Comparison of ENCODE assay signal across 16 cellular contexts in the genomic region with DNA sequence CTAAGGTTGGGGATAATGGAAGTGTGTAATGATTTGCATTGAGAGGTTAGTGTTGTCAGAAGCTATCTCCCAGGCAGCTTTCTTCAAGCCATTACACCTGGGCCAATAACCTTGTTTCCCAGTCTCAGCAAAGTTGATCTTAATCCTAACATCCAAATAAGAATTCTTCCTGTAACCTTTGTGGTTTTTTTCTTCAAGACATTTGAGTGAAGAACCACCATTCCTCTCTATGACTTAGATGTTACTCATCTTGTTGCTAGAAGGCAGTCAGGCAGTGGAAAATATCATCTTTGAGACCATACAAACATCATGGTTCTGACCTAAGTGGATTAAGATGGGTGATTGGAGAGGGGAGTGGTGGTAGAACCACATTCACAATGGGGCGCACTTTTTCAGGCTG.
DNase-seq lines count a peak whose midpoint lies in the region; FAIRE-seq and TF ChIP-seq lines count a peak whose summit lies in the region.
"Had no signal": no experiment of that assay in that cellular context is flagged by ENCODE, and none has a peak within 500 bp of the region (broad histone marks: within the 10 kb centered on the region; RNA-seq: fewer than 3 reads in every experiment).

No MANE protein-coding gene starts in this region.

- no peaks in the 10 kb centered on the region for H3K79me1 ChIP-seq in H1 (ENCODE audit: low read depth, low read length)

- no peak for TF ChIP-seq RAD21 in H1 (IDR thresholded peaks at IDR 0.05 in 1 of 2, conservative IDR thresholded peaks at IDR 0.05 in 1 of 2; ENCODE audit: low read depth in 2 of 2, low read length in 2 of 2)

- H4K20me1 ChIP-seq in PC-9 (ENCODE audit: insufficient read depth) = no peaks in the 10 kb centered on the region
- no peaks in the 10 kb centered on the region for H4K20me1 ChIP-seq in H1 (replicated peaks in 1 of 2; ENCODE audit: control insufficient read depth in 1 of 2, insufficient read depth in 2 of 2, low read length in 2 of 2)
- H4K20me1 ChIP-seq in osteoblast (ENCODE audit: insufficient read depth, low read length) = no peaks in the 10 kb centered on the region

- no peaks in the 10 kb centered on the region for H3K23me2 ChIP-seq in H1 (ENCODE audit: low read depth, low read length)

- no peak for TF ChIP-seq CTCF in PC-9 (conservative IDR thresholded peaks at IDR 0.05)
- no peak for TF ChIP-seq CTCF in H1 (IDR thresholded peaks at IDR 0.05; ENCODE audit: control extremely low read depth in 1 of 3, insufficient read depth in 1 of 3, low read depth in 1 of 3, low read length in 3 of 3)
- TF ChIP-seq CTCF in osteoblast (IDR thresholded peaks at IDR 0.05; ENCODE audit: extremely low read depth, low read depth, low read length) = no peak

- H3F3A ChIP-seq in PC-9 (ENCODE audit: insufficient read depth, low read depth) = peaks cover 12% of the 10 kb centered on the region; the same call in 1 of the 2 replicates

- intact Hi-C loops in PC-9 (cut with micrococcal nuclease; ENCODE audit: unreplicated experiment) = no loop called here

- H2BK20ac ChIP-seq in H1 (ENCODE audit: low read length) = no peak overlapping the region

- CTCF ChIA-PET in PC-9 (lab: Charles Lee) (no interaction called here), H1 (lab: Charles Lee; ENCODE audit: partially characterized antibody) (no interaction called here)

- H2BK5ac ChIP-seq in H1 (ENCODE audit: low read depth, low read length) = no peak overlapping the region

- H4K91ac ChIP-seq in H1 (replicated peaks; ENCODE audit: insufficient read length, low read length) = no peak overlapping the region

- no peak overlapping the region for H3K18ac ChIP-seq in H1 (ENCODE audit: extremely low read depth, low read length)

- 0 out of 2 replicates have a peak, but pooled peaks cover 4% of the 10 kb centered on the region for H3K36me3 ChIP-seq in PC-9 (ENCODE audit: low read depth)
- no peaks in the 10 kb centered on the region for H3K36me3 ChIP-seq in H1 (ENCODE audit: control insufficient read depth in 2 of 4, insufficient read depth in 4 of 4, low read length in 3 of 4)
- H3K36me3 ChIP-seq in osteoblast (ENCODE audit: insufficient read depth, low read length) = no peaks in the 10 kb centered on the region
- H3K36me3 ChIP-seq: gastrocnemius medialis, right atrium auricular region, suprapubic skin had no signal

- H3K27ac ChIP-seq in PC-9 (peak overlapping the region; percentile 33), H1 (ENCODE audit: low read depth, low read length) (no peak overlapping the region), osteoblast (ENCODE audit: low read depth, low read length) (peak overlapping the region; percentile 50)
- H3K27ac ChIP-seq: gastrocnemius medialis, right atrium auricular region, suprapubic skin had no signal

- H3K14ac ChIP-seq in H1 (ENCODE audit: insufficient read length) = no peak overlapping the region

- no peak for TF ChIP-seq POLR2A in H1 (IDR thresholded peaks at IDR 0.05; ENCODE audit: control extremely low read depth in 1 of 2, low read depth in 2 of 2, low read length in 2 of 2)

- 0 out of 2 replicates have a peak overlapping the region, but pooled peaks have one; percentile 25 for H2BK15ac ChIP-seq in H1 (ENCODE audit: low read length)

- POLR2A ChIA-PET in PC-9 (lab: Charles Lee; ENCODE audit: unreplicated experiment) = no interaction called here
- POLR2A ChIA-PET in H1 (lab: Charles Lee; ENCODE audit: partially characterized antibody) = no interaction called here

- H2BK120ac ChIP-seq in H1 (replicated peaks; ENCODE audit: low read depth, low read length) = no peak overlapping the region

- H3K79me2 ChIP-seq in PC-9 (ENCODE audit: low read depth) = peaks cover 10% of the 10 kb centered on the region; the same call in 1 of the 2 replicates
- no peaks in the 10 kb centered on the region; a peak in 1 of 4 replicates for H3K79me2 ChIP-seq in H1 (ENCODE audit: control insufficient read depth in 1 of 2, insufficient read depth in 2 of 2, low read length in 2 of 2)
- H3K79me2 ChIP-seq in osteoblast (ENCODE audit: insufficient read depth, low read length) = peaks cover 9% of the 10 kb centered on the region

- no peak overlapping the region for H3K23ac ChIP-seq in H1 (ENCODE audit: insufficient read length)

- 52% methylated on average over 1 of the region's 1 CpG; no CpG with 5 or more reads in 1 of the 2 experiments for WGBS in H1 (ENCODE audit: extremely low coverage in 1 of 2, insufficient coverage in 1 of 2, insufficient read length in 1 of 2, insufficient replicate concordance in 2 of 2, low coverage in 1 of 2, low lambda C conversion rate in 2 of 2, missing lambda C conversion rate in 1 of 2), 2 experiments

- no peak overlapping the region for H3K56ac ChIP-seq in H1 (replicated peaks; ENCODE audit: insufficient read length, low read depth, low read length)

- H3K4ac ChIP-seq in H1 (replicated peaks; ENCODE audit: insufficient read length, low read depth, low read length) = no peak overlapping the region

- H3K9me3 ChIP-seq in PC-9 (ENCODE audit: insufficient read depth, low read depth) = peaks cover 6% of the 10 kb centered on the region; the same call in 1 of the 2 replicates
- H3K9me3 ChIP-seq in H1 (ENCODE audit: insufficient read depth in 2 of 2, low read depth in 1 of 2, low read length in 1 of 2) = no peaks in the 10 kb centered on the region
- no peaks in the 10 kb centered on the region for H3K9me3 ChIP-seq in osteoblast (ENCODE audit: low read depth, low read length)
- H3K9me3 ChIP-seq: Caco-2, suprapubic skin had no signal

- H3K27me3 ChIP-seq in PC-9 (ENCODE audit: insufficient read depth, low read depth) = no peaks in the 10 kb centered on the region
- peaks cover 0 to 1% (median 0%) of the 10 kb centered on the region in 4 experiments; a peak in 1 of 7 replicates for H3K27me3 ChIP-seq in H1 (replicated peaks in 1 of 4; ENCODE audit: control insufficient read depth in 3 of 4, extremely low read depth in 1 of 4, insufficient read depth in 3 of 4, low read length in 3 of 4)
- no peaks in the 10 kb centered on the region for H3K27me3 ChIP-seq in osteoblast (ENCODE audit: insufficient read depth, low read length)
- H3K27me3 ChIP-seq: gastrocnemius medialis, right atrium auricular region, suprapubic skin had no signal

- BruUV-seq in PC-9 (replicated peaks; lab: Mats Ljungman, UMichigan) = no TSS peak

- no peak for FAIRE-seq in H1 (lab: Jason Lieb, UNC)

- H3K4me2 ChIP-seq in PC-9 = no peak overlapping the region
- H3K4me2 ChIP-seq in H1 (ENCODE audit: insufficient read depth in 1 of 2, low read depth in 2 of 2, low read length in 2 of 2) = no peak overlapping the region
- H3K4me2 ChIP-seq in osteoblast (ENCODE audit: insufficient read depth, low read length) = peak overlapping the region; percentile 39

- no peak overlapping the region for H4K8ac ChIP-seq in H1 (ENCODE audit: extremely low read depth, insufficient read depth, low read length)

- peaks cover 42% of the 10 kb centered on the region for H3K4me1 ChIP-seq in PC-9 (replicated peaks; ENCODE audit: insufficient read depth)
- peaks cover 0 to 7% (median 2%) of the 10 kb centered on the region in 4 experiments; a peak in 2 of 7 replicates for H3K4me1 ChIP-seq in H1 (replicated peaks in 1 of 4; ENCODE audit: control insufficient read depth in 3 of 4, insufficient read depth in 4 of 4, low read length in 3 of 4)
- H3K4me1 ChIP-seq in osteoblast (ENCODE audit: insufficient read depth, low read length) = peaks cover 40% of the 10 kb centered on the region
- H3K4me1 ChIP-seq: gastrocnemius medialis, right atrium auricular region, suprapubic skin had no signal

- no peak overlapping the region for H3K9ac ChIP-seq in H1 (replicated peaks in 1 of 4; ENCODE audit: extremely low read depth in 1 of 4, low read depth in 3 of 4, low read length in 3 of 4)

- H2AK5ac ChIP-seq in H1 (ENCODE audit: low read depth, low read length) = no peak overlapping the region

- DNase-seq in ELR (ENCODE audit: low read depth) (peak; percentile 97), PC-9 (peak in 1 of 2 experiments; percentile 87), H1 (ENCODE audit: low read depth in 1 of 2, low spot score in 2 of 2) (no peak), osteoblast (ENCODE audit: insufficient read length, low spot score, missing footprints) (no peak), NOMO-1 (lab: John Stamatoyannopoulos, UW; ENCODE audit: unreplicated experiment in 2 of 2) (no peak), SK-N-DZ (ENCODE audit: low spot score) (no peak), NCI-H1930 (lab: John Stamatoyannopoulos, UW) (no peak)
- no peak for DNase-seq in stimulated activated CD4-positive, alpha-beta T cell treated with anti-CD3 and anti-CD28 coated beads, Interleukin-4, amount 100 ng/mL, for 4 hours
- DNase-seq: activated CD4-positive, alpha-beta T cell treated with anti-CD3 and anti-CD28 coated beads for 1 hour; Caco-2; gastrocnemius medialis; GOT3; islet precursor cell; NCI-H82 had no signal

- TF ChIP-seq EP300 in H1 (IDR thresholded peaks at IDR 0.05; ENCODE audit: borderline replicate concordance in 1 of 2, low read depth in 2 of 2, low read length in 2 of 2) = no peak

- no peak overlapping the region for H2BK12ac ChIP-seq in H1 (ENCODE audit: low read depth, low read length)

- H2AFZ ChIP-seq in PC-9 (no peak overlapping the region), H1 (ENCODE audit: low read length) (no peak overlapping the region), osteoblast (ENCODE audit: low read length) (peak overlapping the region; percentile 7)

- H3K9me2 ChIP-seq in PC-9 (ENCODE audit: insufficient read depth) = no peaks in the 10 kb centered on the region

- no peak overlapping the region for H4K5ac ChIP-seq in H1 (ENCODE audit: insufficient read length, low read depth, low read length)

- H3K4me3 ChIP-seq in PC-9 (no peak overlapping the region), H1 (ENCODE audit: extremely low read depth in 1 of 4, insufficient read depth in 2 of 4, low read depth in 3 of 4, low read length in 4 of 4) (no peak overlapping the region), osteoblast (ENCODE audit: insufficient read depth, low read length) (no peak overlapping the region)
- H3K4me3 ChIP-seq: gastrocnemius medialis, right atrium auricular region, suprapubic skin had no signal

TF ChIP-seq in H1, 55 proteins besides CTCF, POLR2A, EP300 and RAD21 (continues in another document):
- TF ChIP-seq KDM5A (IDR thresholded peaks at IDR 0.05; ENCODE audit: low read length) (no peak), CEBPB (IDR thresholded peaks at IDR 0.05; ENCODE audit: low read depth, low read length) (no peak), SAP30 (IDR thresholded peaks at IDR 0.05; ENCODE audit: insufficient read depth, insufficient replicate concordance, low read length) (no peak), SIRT6 (IDR thresholded peaks at IDR 0.05; ENCODE audit: low read length) (no peak)
- TF ChIP-seq, protein P1, sequence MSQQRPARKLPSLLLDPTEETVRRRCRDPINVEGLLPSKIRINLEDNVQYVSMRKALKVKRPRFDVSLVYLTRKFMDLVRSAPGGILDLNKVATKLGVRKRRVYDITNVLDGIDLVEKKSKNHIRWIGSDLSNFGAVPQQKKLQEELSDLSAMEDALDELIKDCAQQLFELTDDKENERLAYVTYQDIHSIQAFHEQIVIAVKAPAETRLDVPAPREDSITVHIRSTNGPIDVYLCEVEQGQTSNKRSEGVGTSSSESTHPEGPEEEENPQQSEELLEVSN (IDR thresholded peaks at IDR 0.05) = no peak
